Comparison of ENCODE assay signal across 1 cellular context in genomic region chr1:109213824-109214693, GRCh38.
TF ChIP-seq lines count a peak whose summit lies in the region.

SARS1 (plus strand) TSS chr1:109213918; CDS start chr1:109213993, 75 bp downstream.

TF ChIP-seq in HepG2, 621 proteins besides CTCF, POLR2A, EP300 and RAD21 (continued from another document and continues in another):
- TF ChIP-seq, protein P1, sequence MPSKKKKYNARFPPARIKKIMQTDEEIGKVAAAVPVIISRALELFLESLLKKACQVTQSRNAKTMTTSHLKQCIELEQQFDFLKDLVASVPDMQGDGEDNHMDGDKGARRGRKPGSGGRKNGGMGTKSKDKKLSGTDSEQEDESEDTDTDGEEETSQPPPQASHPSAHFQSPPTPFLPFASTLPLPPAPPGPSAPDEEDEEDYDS (CRISPR knock-in tag; IDR thresholded peaks at IDR 0.05) = no peak; the same call in 1 of the 2 replicates
- no peak for TF ChIP-seq POLR2AphosphoS2 (IDR thresholded peaks at IDR 0.05; ENCODE audit: low read depth, low read length)
- peak; percentile 61 for TF ChIP-seq SPEN (CRISPR knock-in tag; IDR thresholded peaks at IDR 0.05; ENCODE audit: low read depth)
- peak; percentile 60; the same call in 1 of the 2 replicates for TF ChIP-seq PAX8 (CRISPR knock-in tag; IDR thresholded peaks at IDR 0.05; ENCODE audit: borderline replicate concordance)
- TF ChIP-seq ZBTB4 (CRISPR knock-in tag; IDR thresholded peaks at IDR 0.05; ENCODE audit: borderline replicate concordance) = no peak
- peak; percentile 73 for TF ChIP-seq PHF8 (CRISPR knock-in tag; IDR thresholded peaks at IDR 0.05)
- TF ChIP-seq, protein P2, sequence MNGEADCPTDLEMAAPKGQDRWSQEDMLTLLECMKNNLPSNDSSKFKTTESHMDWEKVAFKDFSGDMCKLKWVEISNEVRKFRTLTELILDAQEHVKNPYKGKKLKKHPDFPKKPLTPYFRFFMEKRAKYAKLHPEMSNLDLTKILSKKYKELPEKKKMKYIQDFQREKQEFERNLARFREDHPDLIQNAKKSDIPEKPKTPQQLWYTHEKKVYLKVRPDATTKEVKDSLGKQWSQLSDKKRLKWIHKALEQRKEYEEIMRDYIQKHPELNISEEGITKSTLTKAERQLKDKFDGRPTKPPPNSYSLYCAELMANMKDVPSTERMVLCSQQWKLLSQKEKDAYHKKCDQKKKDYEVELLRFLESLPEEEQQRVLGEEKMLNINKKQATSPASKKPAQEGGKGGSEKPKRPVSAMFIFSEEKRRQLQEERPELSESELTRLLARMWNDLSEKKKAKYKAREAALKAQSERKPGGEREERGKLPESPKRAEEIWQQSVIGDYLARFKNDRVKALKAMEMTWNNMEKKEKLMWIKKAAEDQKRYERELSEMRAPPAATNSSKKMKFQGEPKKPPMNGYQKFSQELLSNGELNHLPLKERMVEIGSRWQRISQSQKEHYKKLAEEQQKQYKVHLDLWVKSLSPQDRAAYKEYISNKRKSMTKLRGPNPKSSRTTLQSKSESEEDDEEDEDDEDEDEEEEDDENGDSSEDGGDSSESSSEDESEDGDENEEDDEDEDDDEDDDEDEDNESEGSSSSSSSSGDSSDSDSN (CRISPR knock-in tag; IDR thresholded peaks at IDR 0.05) = peak; percentile 40; the same call in 1 of the 2 replicates
- peak; percentile 25; the same call in 1 of the 2 replicates for TF ChIP-seq HDAC2 (CRISPR knock-in tag; IDR thresholded peaks at IDR 0.05)
- no peak for TF ChIP-seq ZNF510 (CRISPR knock-in tag; IDR thresholded peaks at IDR 0.05; ENCODE audit: low read depth)
- peak; percentile 53; the same call in 1 of the 2 replicates for TF ChIP-seq ZNF264 (CRISPR knock-in tag; IDR thresholded peaks at IDR 0.05)
- TF ChIP-seq EED (CRISPR knock-in tag; IDR thresholded peaks at IDR 0.05) = peak; percentile 86; the same call in 1 of the 2 replicates
- no peak for TF ChIP-seq HNRNPH1 (optimal IDR thresholded peaks at IDR 0.05; ENCODE audit: low read depth, low read length)
- no peak for TF ChIP-seq RXRB (CRISPR knock-in tag; IDR thresholded peaks at IDR 0.05; ENCODE audit: borderline replicate concordance)
- TF ChIP-seq TCF7L2 (IDR thresholded peaks at IDR 0.05; ENCODE audit: low read depth, low read length) = no peak
- no peak for TF ChIP-seq ZNF274 (CRISPR knock-in tag; IDR thresholded peaks at IDR 0.05)
- TF ChIP-seq, protein P3, sequence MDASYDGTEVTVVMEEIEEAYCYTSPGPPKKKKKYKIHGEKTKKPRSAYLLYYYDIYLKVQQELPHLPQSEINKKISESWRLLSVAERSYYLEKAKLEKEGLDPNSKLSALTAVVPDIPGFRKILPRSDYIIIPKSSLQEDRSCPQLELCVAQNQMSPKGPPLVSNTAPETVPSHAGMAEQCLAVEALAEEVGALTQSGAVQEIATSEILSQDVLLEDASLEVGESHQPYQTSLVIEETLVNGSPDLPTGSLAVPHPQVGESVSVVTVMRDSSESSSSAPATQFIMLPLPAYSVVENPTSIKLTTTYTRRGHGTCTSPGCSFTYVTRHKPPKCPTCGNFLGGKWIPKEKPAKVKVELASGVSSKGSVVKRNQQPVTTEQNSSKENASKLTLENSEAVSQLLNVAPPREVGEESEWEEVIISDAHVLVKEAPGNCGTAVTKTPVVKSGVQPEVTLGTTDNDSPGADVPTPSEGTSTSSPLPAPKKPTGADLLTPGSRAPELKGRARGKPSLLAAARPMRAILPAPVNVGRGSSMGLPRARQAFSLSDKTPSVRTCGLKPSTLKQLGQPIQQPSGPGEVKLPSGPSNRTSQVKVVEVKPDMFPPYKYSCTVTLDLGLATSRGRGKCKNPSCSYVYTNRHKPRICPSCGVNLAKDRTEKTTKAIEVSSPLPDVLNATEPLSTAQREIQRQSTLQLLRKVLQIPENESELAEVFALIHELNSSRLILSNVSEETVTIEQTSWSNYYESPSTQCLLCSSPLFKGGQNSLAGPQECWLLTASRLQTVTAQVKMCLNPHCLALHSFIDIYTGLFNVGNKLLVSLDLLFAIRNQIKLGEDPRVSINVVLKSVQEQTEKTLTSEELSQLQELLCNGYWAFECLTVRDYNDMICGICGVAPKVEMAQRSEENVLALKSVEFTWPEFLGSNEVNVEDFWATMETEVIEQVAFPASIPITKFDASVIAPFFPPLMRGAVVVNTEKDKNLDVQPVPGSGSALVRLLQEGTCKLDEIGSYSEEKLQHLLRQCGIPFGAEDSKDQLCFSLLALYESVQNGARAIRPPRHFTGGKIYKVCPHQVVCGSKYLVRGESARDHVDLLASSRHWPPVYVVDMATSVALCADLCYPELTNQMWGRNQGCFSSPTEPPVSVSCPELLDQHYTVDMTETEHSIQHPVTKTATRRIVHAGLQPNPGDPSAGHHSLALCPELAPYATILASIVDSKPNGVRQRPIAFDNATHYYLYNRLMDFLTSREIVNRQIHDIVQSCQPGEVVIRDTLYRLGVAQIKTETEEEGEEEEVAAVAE (CRISPR knock-in tag; IDR thresholded peaks at IDR 0.05; ENCODE audit: borderline replicate concordance) = no peak
- peak; percentile 14; the same call in 1 of the 2 replicates for TF ChIP-seq ZNF292 (CRISPR knock-in tag; IDR thresholded peaks at IDR 0.05; ENCODE audit: borderline replicate concordance, low read depth)
- peak; percentile 72 for TF ChIP-seq IKZF4 (CRISPR knock-in tag; IDR thresholded peaks at IDR 0.05; ENCODE audit: borderline replicate concordance, low read depth, not compliant biosample characterization)
- peak; percentile 45; the same call in 1 of the 2 replicates for TF ChIP-seq TBX2 (CRISPR knock-in tag; IDR thresholded peaks at IDR 0.05; ENCODE audit: borderline replicate concordance)
- no peak; the same call in none of the 2 replicates for TF ChIP-seq ZNF543 (CRISPR knock-in tag; IDR thresholded peaks at IDR 0.05)
- no peak for TF ChIP-seq HOXA3 (CRISPR knock-in tag; IDR thresholded peaks at IDR 0.05)
- TF ChIP-seq CHD4 (IDR thresholded peaks at IDR 0.05; ENCODE audit: borderline replicate concordance, low read length) = no peak
- TF ChIP-seq, protein P4, sequence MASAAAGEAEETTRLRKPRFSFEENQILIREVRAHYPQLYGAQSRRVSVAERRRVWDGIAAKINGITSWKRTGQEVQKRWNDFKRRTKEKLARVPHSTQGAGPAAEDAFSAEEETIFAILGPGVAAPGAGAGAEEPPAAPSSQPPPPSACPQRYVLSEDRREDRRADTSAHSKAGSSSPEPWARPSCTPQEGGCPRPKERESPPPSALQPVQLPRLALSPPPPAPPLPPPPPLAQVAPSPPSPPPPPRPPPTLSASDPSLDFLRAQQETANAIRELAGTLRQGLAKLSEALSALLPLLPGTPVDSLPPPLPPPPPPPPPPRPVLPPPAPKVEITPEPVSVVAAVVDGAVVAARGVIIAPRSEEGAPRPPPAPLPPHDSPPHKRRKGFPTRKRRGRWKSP (CRISPR knock-in tag; IDR thresholded peaks at IDR 0.05) = peak; percentile 11; the same call in 1 of the 2 replicates
- TF ChIP-seq ZIK1 (CRISPR knock-in tag; IDR thresholded peaks at IDR 0.05; ENCODE audit: borderline replicate concordance, low read depth) = peak; percentile 84; the same call in 1 of the 2 replicates
- no peak for TF ChIP-seq HMGA1 (CRISPR knock-in tag; conservative IDR thresholded peaks at IDR 0.05)
- no peak for TF ChIP-seq SNAI1 (CRISPR knock-in tag; IDR thresholded peaks at IDR 0.05; ENCODE audit: borderline replicate concordance)
- peak; percentile 73; the same call in 1 of the 2 replicates for TF ChIP-seq ZNF746 (CRISPR knock-in tag; IDR thresholded peaks at IDR 0.05)
- 0 out of 2 replicates have a peak, but pooled peaks have one; percentile 12 for TF ChIP-seq MEF2D (CRISPR knock-in tag; IDR thresholded peaks at IDR 0.05)
- TF ChIP-seq REPIN1 (CRISPR knock-in tag; IDR thresholded peaks at IDR 0.05; ENCODE audit: borderline replicate concordance, low read depth) = no peak
- peak; percentile 12 for TF ChIP-seq XRCC5 (optimal IDR thresholded peaks at IDR 0.05; ENCODE audit: low read length)
- TF ChIP-seq, protein P5, sequence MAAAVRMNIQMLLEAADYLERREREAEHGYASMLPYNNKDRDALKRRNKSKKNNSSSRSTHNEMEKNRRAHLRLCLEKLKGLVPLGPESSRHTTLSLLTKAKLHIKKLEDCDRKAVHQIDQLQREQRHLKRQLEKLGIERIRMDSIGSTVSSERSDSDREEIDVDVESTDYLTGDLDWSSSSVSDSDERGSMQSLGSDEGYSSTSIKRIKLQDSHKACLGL (CRISPR knock-in tag; IDR thresholded peaks at IDR 0.05) = peak; percentile 81; the same call in 1 of the 2 replicates
- TF ChIP-seq ZNF891 (CRISPR knock-in tag; IDR thresholded peaks at IDR 0.05) = 0 out of 2 replicates have a peak, but pooled peaks have one; percentile 70
- TF ChIP-seq ZNF232 (CRISPR knock-in tag; IDR thresholded peaks at IDR 0.05; ENCODE audit: borderline replicate concordance) = peak; percentile 61; the same call in 1 of the 2 replicates
- TF ChIP-seq ZC3H13 (CRISPR knock-in tag; IDR thresholded peaks at IDR 0.05) = peak; percentile 61; the same call in 1 of the 2 replicates
- no peak for TF ChIP-seq ZSCAN30 (CRISPR knock-in tag; IDR thresholded peaks at IDR 0.05)
- no peak for TF ChIP-seq KDM1A (CRISPR knock-in tag; IDR thresholded peaks at IDR 0.05)
- TF ChIP-seq TFAP4 (IDR thresholded peaks at IDR 0.05; ENCODE audit: borderline replicate concordance, low read depth) = peak; percentile 87; the same call in 1 of the 2 replicates
- peak; percentile 14; the same call in 1 of the 2 replicates for TF ChIP-seq NFATC3 (CRISPR knock-in tag; IDR thresholded peaks at IDR 0.05)
- no peak for TF ChIP-seq FOXK2 (IDR thresholded peaks at IDR 0.05)
- peak; percentile 66; the same call in 1 of the 2 replicates for TF ChIP-seq ZFY (CRISPR knock-in tag; IDR thresholded peaks at IDR 0.05)
- TF ChIP-seq HNF4A (CRISPR knock-in tag; IDR thresholded peaks at IDR 0.05) = no peak
- peak; percentile 58; the same call in 1 of the 2 replicates for TF ChIP-seq KLF12 (CRISPR knock-in tag; IDR thresholded peaks at IDR 0.05; ENCODE audit: borderline replicate concordance)
- TF ChIP-seq, protein P6, sequence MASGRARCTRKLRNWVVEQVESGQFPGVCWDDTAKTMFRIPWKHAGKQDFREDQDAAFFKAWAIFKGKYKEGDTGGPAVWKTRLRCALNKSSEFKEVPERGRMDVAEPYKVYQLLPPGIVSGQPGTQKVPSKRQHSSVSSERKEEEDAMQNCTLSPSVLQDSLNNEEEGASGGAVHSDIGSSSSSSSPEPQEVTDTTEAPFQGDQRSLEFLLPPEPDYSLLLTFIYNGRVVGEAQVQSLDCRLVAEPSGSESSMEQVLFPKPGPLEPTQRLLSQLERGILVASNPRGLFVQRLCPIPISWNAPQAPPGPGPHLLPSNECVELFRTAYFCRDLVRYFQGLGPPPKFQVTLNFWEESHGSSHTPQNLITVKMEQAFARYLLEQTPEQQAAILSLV (CRISPR knock-in tag; IDR thresholded peaks at IDR 0.05; ENCODE audit: borderline replicate concordance) = peak; percentile 81; the same call in 1 of the 2 replicates
- TF ChIP-seq NFYC (CRISPR knock-in tag; IDR thresholded peaks at IDR 0.05) = no peak
- TF ChIP-seq, protein P7, sequence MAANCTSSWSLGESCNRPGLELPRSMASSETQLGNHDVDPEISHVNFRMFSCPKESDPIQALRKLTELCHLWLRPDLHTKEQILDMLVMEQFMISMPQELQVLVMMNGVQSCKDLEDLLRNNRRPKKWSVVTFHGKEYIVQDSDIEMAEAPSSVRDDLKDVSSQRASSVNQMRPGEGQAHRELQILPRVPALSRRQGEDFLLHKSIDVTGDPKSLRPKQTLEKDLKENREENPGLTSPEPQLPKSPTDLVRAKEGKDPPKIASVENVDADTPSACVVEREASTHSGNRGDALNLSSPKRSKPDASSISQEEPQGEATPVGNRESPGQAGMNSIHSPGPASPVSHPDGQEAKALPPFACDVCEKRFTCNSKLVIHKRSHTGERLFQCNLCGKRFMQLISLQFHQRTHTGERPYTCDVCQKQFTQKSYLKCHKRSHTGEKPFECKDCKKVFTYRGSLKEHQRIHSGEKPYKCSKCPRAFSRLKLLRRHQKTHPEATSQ (CRISPR knock-in tag; IDR thresholded peaks at IDR 0.05; ENCODE audit: borderline replicate concordance) = no peak
- TF ChIP-seq AKAP8 (CRISPR knock-in tag; IDR thresholded peaks at IDR 0.05) = 0 out of 2 replicates have a peak, but pooled peaks have one; percentile 27
- TF ChIP-seq GABPB1 (CRISPR knock-in tag; IDR thresholded peaks at IDR 0.05) = peak; percentile 95
- peak; percentile 48; the same call in 1 of the 2 replicates for TF ChIP-seq ZNF567 (CRISPR knock-in tag; IDR thresholded peaks at IDR 0.05; ENCODE audit: borderline replicate concordance)
- TF ChIP-seq, protein P8, sequence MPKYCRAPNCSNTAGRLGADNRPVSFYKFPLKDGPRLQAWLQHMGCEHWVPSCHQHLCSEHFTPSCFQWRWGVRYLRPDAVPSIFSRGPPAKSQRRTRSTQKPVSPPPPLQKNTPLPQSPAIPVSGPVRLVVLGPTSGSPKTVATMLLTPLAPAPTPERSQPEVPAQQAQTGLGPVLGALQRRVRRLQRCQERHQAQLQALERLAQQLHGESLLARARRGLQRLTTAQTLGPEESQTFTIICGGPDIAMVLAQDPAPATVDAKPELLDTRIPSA (CRISPR knock-in tag; IDR thresholded peaks at IDR 0.05; ENCODE audit: borderline replicate concordance) = no peak
- TF ChIP-seq ZNF549 (CRISPR knock-in tag; IDR thresholded peaks at IDR 0.05) = no peak
- peak; percentile 76; the same call in 1 of the 2 replicates for TF ChIP-seq SP5 (CRISPR knock-in tag; IDR thresholded peaks at IDR 0.05; ENCODE audit: borderline replicate concordance, low read depth)
- 0 out of 2 replicates have a peak, but pooled peaks have one; percentile 39 for TF ChIP-seq ZNF430 (CRISPR knock-in tag; IDR thresholded peaks at IDR 0.05)
- TF ChIP-seq REL (CRISPR knock-in tag; conservative IDR thresholded peaks at IDR 0.05) = no peak
